17 cellular contexts compared by ENCODE assay signal in the genomic region with DNA sequence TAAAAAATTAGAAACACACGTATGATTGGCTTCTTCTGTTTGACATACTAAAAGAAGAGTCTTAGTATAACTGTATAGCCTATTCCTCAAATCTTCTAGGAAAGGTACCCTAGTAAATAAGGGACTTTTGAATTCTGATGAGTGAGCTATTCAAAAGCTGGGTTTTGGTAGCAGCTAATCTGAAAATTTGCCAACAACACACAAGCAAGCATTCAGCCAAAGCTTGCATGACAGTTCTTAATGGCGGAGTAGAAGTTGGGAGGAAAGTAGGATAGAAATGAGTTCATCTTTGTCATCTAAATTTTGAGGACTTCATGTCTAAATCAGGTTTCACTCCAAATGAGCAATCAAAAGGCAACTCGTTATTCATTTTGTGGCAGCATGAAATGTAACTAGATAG.
DNase-seq lines count a peak whose midpoint lies in the region; TF ChIP-seq lines count a peak whose summit lies in the region.
"Had no signal": no experiment of that assay in that cellular context is flagged by ENCODE, and none has a peak within 500 bp of the region (broad histone marks: within the 10 kb centered on the region; RNA-seq: fewer than 3 reads in every experiment).

No MANE protein-coding gene starts in this region.

- no peaks in the 10 kb centered on the region for H3K27me3 Mint-ChIP-seq in progenitor cell of endocrine pancreas
- H3K27me3 Mint-ChIP-seq: B cell had no signal

- no peaks in the 10 kb centered on the region for H3K36me3 ChIP-seq in MM.1S (replicated peaks; ENCODE audit: insufficient read depth, low read length)
- H3K36me3 ChIP-seq: BLaER1, HAP-1 had no signal

- no peaks in the 10 kb centered on the region for H3K27me3 ChIP-seq in MM.1S (replicated peaks; ENCODE audit: insufficient read depth, low read length)
- H3K27me3 ChIP-seq: BLaER1 had no signal

- TF ChIP-seq CTCF in MM.1S (IDR thresholded peaks at IDR 0.05; ENCODE audit: low read length) (no peak), progenitor cell of endocrine pancreas (IDR thresholded peaks at IDR 0.05; ENCODE audit: unreplicated experiment) (no peak)

- no peaks in the 10 kb centered on the region for H3F3A ChIP-seq in MM.1S (ENCODE audit: insufficient read depth, low read length)

- no peaks in the 10 kb centered on the region for H3K36me3 Mint-ChIP-seq in progenitor cell of endocrine pancreas (ENCODE audit: insufficient read depth)
- H3K36me3 Mint-ChIP-seq: CD4-positive, CD25-positive, alpha-beta regulatory T cell; CD8-positive, alpha-beta T cell had no signal

- no peaks in the 10 kb centered on the region for H3K4me1 ChIP-seq in MM.1S (ENCODE audit: low read length)
- H3K4me1 ChIP-seq: Caco-2, HAP-1 had no signal

- H4K20me1 ChIP-seq in MM.1S (ENCODE audit: insufficient read depth, low read length): no peaks in the 10 kb centered on the region
- H4K20me1 ChIP-seq: BLaER1 had no signal

- no peak overlapping the region for H3K4me3 Mint-ChIP-seq in progenitor cell of endocrine pancreas (ENCODE audit: low read depth)
- H3K4me3 Mint-ChIP-seq: B cell; CD4-positive, CD25-positive, alpha-beta regulatory T cell; CD8-positive, alpha-beta T cell; HFFc6 had no signal

- no peak overlapping the region for H3K4me2 ChIP-seq in MM.1S (ENCODE audit: low read depth, low read length)
- H3K4me2 ChIP-seq: BLaER1 had no signal

- H3K79me2 ChIP-seq in MM.1S (ENCODE audit: low read length): no peaks in the 10 kb centered on the region

- no peak overlapping the region for H2AFZ ChIP-seq in MM.1S (ENCODE audit: low read length)

- no peak overlapping the region for H3K27ac Mint-ChIP-seq in progenitor cell of endocrine pancreas
- H3K27ac Mint-ChIP-seq: B cell; CD8-positive, alpha-beta T cell; HFFc6 had no signal

- no peaks in the 10 kb centered on the region for H3K4me1 Mint-ChIP-seq in progenitor cell of endocrine pancreas (ENCODE audit: low read depth)
- H3K4me1 Mint-ChIP-seq: B cell; CD4-positive, CD25-positive, alpha-beta regulatory T cell had no signal

- no peak overlapping the region for H3K27ac ChIP-seq in MM.1S (ENCODE audit: low read length)
- H3K27ac ChIP-seq: BLaER1, C4-2B had no signal

- H3K9me3 Mint-ChIP-seq in progenitor cell of endocrine pancreas (ENCODE audit: low read depth): no peaks in the 10 kb centered on the region
- H3K9me3 Mint-ChIP-seq: CD8-positive, alpha-beta T cell had no signal

- H3K9ac ChIP-seq in MM.1S (ENCODE audit: low read length): no peak overlapping the region
- H3K9ac ChIP-seq: BLaER1 had no signal

- peak; percentile 68 for DNase-seq in globus pallidus (ENCODE audit: low spot score)
- DNase-seq in midbrain (lab: John Stamatoyannopoulos, UW): peak; percentile 60
- peak; percentile 76 for DNase-seq in superior temporal gyrus (ENCODE audit: extremely low spot score)
- no peak for DNase-seq in MM.1S
- no peak for DNase-seq in progenitor cell of endocrine pancreas (ENCODE audit: low spot score, unreplicated experiment)
- DNase-seq in NCI-H2196 (lab: John Stamatoyannopoulos, UW; ENCODE audit: unreplicated experiment): no peak
- DNase-seq: Caco-2; CD4-positive, CD25-positive, alpha-beta regulatory T cell; CD8-positive, alpha-beta T cell; DMS153; DND-41; GOT3; HFFc6 had no signal

- no peaks in the 10 kb centered on the region for H3K9me2 ChIP-seq in MM.1S (replicated peaks; ENCODE audit: insufficient read depth, low read length)

- no peaks in the 10 kb centered on the region for H3K9me3 ChIP-seq in MM.1S (replicated peaks; ENCODE audit: insufficient read depth, low read length)
- H3K9me3 ChIP-seq: BLaER1, Caco-2, HAP-1 had no signal

- no peak overlapping the region for H3K4me3 ChIP-seq in MM.1S (ENCODE audit: low read length)
- H3K4me3 ChIP-seq: BLaER1, HAP-1 had no signal

Comparison
In these comparisons a context has a peak if more than half of its experiments do, and no peak if none do; other contexts are left out.
1. DNase-seq: peak in globus pallidus (single experiment), midbrain (single experiment) and superior temporal gyrus (single experiment); none in MM.1S (single experiment), progenitor cell of endocrine pancreas (single experiment) and NCI-H2196 (single experiment).